8 cellular contexts compared by ENCODE assay signal in genomic region chr7:138886501-138886917, GRCh38.
DNase-seq lines count a peak whose midpoint lies in the region; ATAC-seq lines count a peak whose summit lies in the region.

No MANE protein-coding gene starts in this region.

- no peaks in the 10 kb centered on the region for H3K27me3 Mint-ChIP-seq in activated T-helper 17 cell treated with anti-CD3 and anti-CD28 coated beads, Interleukin-2, amount 50 U/mL, for 72 hours
- peaks cover 2 to 5% (median 4%) of the 10 kb centered on the region in 3 donors for H3K27me3 Mint-ChIP-seq in immature natural killer cell (ENCODE audit: low read depth in 3 of 3)

- H3K4me1 Mint-ChIP-seq in activated T-helper 17 cell treated with anti-CD3 and anti-CD28 coated beads, Interleukin-2, amount 50 U/mL, for 72 hours: peaks cover 9% of the 10 kb centered on the region
- peaks cover 6 to 7% of the 10 kb centered on the region in 2 donors for H3K4me1 Mint-ChIP-seq in immature natural killer cell

- H3K36me3 Mint-ChIP-seq in activated T-helper 17 cell treated with anti-CD3 and anti-CD28 coated beads, Interleukin-2, amount 50 U/mL, for 72 hours (ENCODE audit: low read depth): peaks cover 5% of the 10 kb centered on the region
- H3K36me3 Mint-ChIP-seq in immature natural killer cell: peaks cover 0 to 6% (median 0%) of the 10 kb centered on the region in 3 donors

- ATAC-seq in GM19463 (IDR thresholded peaks at IDR 0.05; ENCODE audit: unreplicated experiment): peak; percentile 74
- ATAC-seq in HG03460 (IDR thresholded peaks at IDR 0.05; ENCODE audit: unreplicated experiment): peak; percentile 85
- ATAC-seq in activated T-helper 17 cell treated with anti-CD3 and anti-CD28 coated beads, Interleukin-2, amount 50 U/mL, for 72 hours (replicated peaks): peak; percentile 70
- ATAC-seq in stimulated activated naive CD8-positive, alpha-beta T cell treated with anti-CD3 and anti-CD28 coated beads, Interleukin-15, Interleukin-2, amounts not matched to agents 100 U/mL and 50 U/mL, for 24 hours: peak; percentile 51

- no peak overlapping the region for H3K4me3 Mint-ChIP-seq in activated T-helper 17 cell treated with anti-CD3 and anti-CD28 coated beads, Interleukin-2, amount 50 U/mL, for 72 hours
- H3K4me3 Mint-ChIP-seq in immature natural killer cell: peak overlapping the region; percentile 39 to 76 (median 61)

- H3K9me3 Mint-ChIP-seq in activated T-helper 17 cell treated with anti-CD3 and anti-CD28 coated beads, Interleukin-2, amount 50 U/mL, for 72 hours: peaks cover 4% of the 10 kb centered on the region
- no peaks in the 10 kb centered on the region for H3K9me3 Mint-ChIP-seq in immature natural killer cell

- DNase-seq in activated CD4-positive, alpha-beta T cell treated with anti-CD3 and anti-CD28 coated beads for 4 hours: peak; percentile 38 to 73
- DNase-seq in activated CD4-positive, alpha-beta T cell treated with anti-CD3 and anti-CD28 coated beads, Interleukin-2, amount 50 U/mL, for 1 hour: no peak
- DNase-seq in NCI-H82 (lab: John Stamatoyannopoulos, UW) (peak; percentile 73), immature natural killer cell (peak; percentile 60 to 69 (median 64))
- peak; percentile 33 for DNase-seq in stimulated activated naive CD8-positive, alpha-beta T cell treated with anti-CD3 and anti-CD28 coated beads, Interleukin-15, Interleukin-2, amounts not matched to agents 100 U/mL and 50 U/mL, for 24 hours

- no peak overlapping the region for H3K27ac Mint-ChIP-seq in activated T-helper 17 cell treated with anti-CD3 and anti-CD28 coated beads, Interleukin-2, amount 50 U/mL, for 72 hours
- H3K27ac Mint-ChIP-seq in immature natural killer cell: peak overlapping the region; percentile 55 to 92 (median 85)
